ENCODE assay signal across 8 cellular contexts in the genomic region with DNA sequence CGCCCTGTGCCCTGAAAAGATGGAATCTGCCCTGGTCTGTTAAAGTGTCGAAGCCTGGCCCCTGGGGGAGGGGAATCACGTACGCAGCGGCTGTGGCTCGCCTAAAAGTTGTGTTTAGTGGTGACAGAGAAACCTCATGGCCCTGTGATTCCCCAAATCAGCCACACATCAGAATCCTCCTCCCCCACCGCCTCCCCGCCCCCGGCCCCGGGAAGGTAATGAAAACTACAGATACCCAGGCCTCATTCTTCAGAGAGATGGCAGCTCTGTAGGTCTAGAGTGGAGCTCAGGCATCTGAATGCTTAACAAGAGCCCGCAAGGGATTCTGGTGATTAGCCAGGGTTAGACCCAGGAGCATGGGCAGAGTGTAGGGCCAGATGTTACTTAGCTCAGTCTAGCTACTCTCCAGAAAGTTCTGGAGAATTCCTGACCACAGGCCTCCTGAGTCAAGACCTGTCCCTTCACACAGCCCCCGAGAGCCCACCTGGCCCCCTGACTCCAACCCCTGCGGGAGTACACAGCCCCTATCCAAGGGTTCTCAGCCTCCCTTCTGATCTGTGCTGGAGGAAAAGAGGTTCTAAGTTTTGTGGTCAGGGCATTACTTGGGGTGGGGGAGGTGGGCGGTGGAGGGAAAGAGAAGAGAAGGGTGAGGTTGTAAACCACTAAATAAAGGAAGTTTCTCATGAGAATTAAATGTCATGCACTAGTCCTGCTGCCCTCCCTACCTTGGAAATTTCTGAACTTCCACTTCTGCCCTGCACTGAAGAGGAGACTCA.
DNase-seq lines count a peak whose midpoint lies in the region; ATAC-seq, FAIRE-seq and TF ChIP-seq lines count a peak whose summit lies in the region.

No MANE protein-coding gene starts in this region.

- H3K4me1 ChIP-seq in astrocyte (ENCODE audit: insufficient read depth, low read length): peaks cover 13% of the 10 kb centered on the region
- H3K4me1 ChIP-seq in mucosa of rectum (ENCODE audit: control insufficient read depth in 2 of 2, insufficient read depth in 2 of 2, low read length in 2 of 2): peaks cover 0 to 8% of the 10 kb centered on the region in 2 donors

- TF ChIP-seq CTCF in GM12865 (IDR thresholded peaks at IDR 0.05; ENCODE audit: insufficient read depth, low read depth, low read length, missing control alignments) (no peak), astrocyte (IDR thresholded peaks at IDR 0.05; ENCODE audit: insufficient read depth, low read depth, low read length) (no peak)

- peak overlapping the region; percentile 88 for H3K4me2 ChIP-seq in astrocyte (ENCODE audit: low read length)

- H3K27ac ChIP-seq in astrocyte (ENCODE audit: low read depth, low read length) (no peak overlapping the region), mucosa of rectum (ENCODE audit: low read depth in 2 of 2, low read length in 2 of 2) (peak overlapping the region; percentile 65 to 75)

- H3K27me3 ChIP-seq in astrocyte (ENCODE audit: insufficient read depth, low read length): peaks cover 4% of the 10 kb centered on the region
- H3K27me3 ChIP-seq in mucosa of rectum (ENCODE audit: control insufficient read depth in 2 of 2, insufficient read depth in 2 of 2, low read length in 2 of 2): no peaks in the 10 kb centered on the region

- H3K79me2 ChIP-seq in astrocyte (ENCODE audit: insufficient read depth, low read length): no peaks in the 10 kb centered on the region

- peak; percentile 77 for DNase-seq in GM12865 (ENCODE audit: low read depth)
- DNase-seq in T-helper 17 cell: peak in 2 of 3 donors; percentile 23 to 43
- no peak for DNase-seq in astrocyte (ENCODE audit: low read depth)
- DNase-seq in HT-29 (ENCODE audit: low spot score): no peak
- no peak for DNase-seq in anterior cingulate cortex (lab: John Stamatoyannopoulos, UW)

- no peaks in the 10 kb centered on the region for H3K9me3 ChIP-seq in T-helper 17 cell (ENCODE audit: control insufficient read depth, low read length, poor library complexity, severe bottlenecking)
- no peaks in the 10 kb centered on the region for H3K9me3 ChIP-seq in astrocyte (ENCODE audit: insufficient read depth, low read depth, low read length)
- H3K9me3 ChIP-seq in mucosa of rectum (ENCODE audit: control insufficient read depth in 2 of 2, low read length in 2 of 2): no peaks in the 10 kb centered on the region

- H3K4me3 Mint-ChIP-seq in T-helper 17 cell (peak overlapping the region; percentile 93), astrocyte (ENCODE audit: unreplicated experiment) (no peak overlapping the region)
- peak overlapping the region; percentile 89 for H3K4me3 Mint-ChIP-seq in stimulated activated naive CD8-positive, alpha-beta T cell treated with anti-CD3 and anti-CD28 coated beads, Interleukin-15, Interleukin-2, amounts not matched to agents 100 ng/mL and 50 ng/mL, for 24 hours

- H2AFZ ChIP-seq in astrocyte (ENCODE audit: low read depth, low read length): peak overlapping the region; percentile 94

- no peaks in the 10 kb centered on the region for H3K9me3 Mint-ChIP-seq in astrocyte (ENCODE audit: unreplicated experiment)
- H3K9me3 Mint-ChIP-seq in stimulated activated naive CD8-positive, alpha-beta T cell treated with anti-CD3 and anti-CD28 coated beads, Interleukin-15, Interleukin-2, amounts not matched to agents 100 ng/mL and 50 ng/mL, for 24 hours: no peaks in the 10 kb centered on the region

- ATAC-seq in HG02943 (IDR thresholded peaks at IDR 0.05; ENCODE audit: low read depth, unreplicated experiment) (peak; percentile 35), T-helper 17 cell (peak; percentile 88)

- no peak for FAIRE-seq in astrocyte (lab: Jason Lieb, UNC)

- H3K4me1 Mint-ChIP-seq in T-helper 17 cell (peaks cover 19% of the 10 kb centered on the region), astrocyte (ENCODE audit: low read depth, unreplicated experiment) (peaks cover 31% of the 10 kb centered on the region)
- peaks cover 63% of the 10 kb centered on the region for H3K4me1 Mint-ChIP-seq in stimulated activated naive CD8-positive, alpha-beta T cell treated with anti-CD3 and anti-CD28 coated beads, Interleukin-15, Interleukin-2, amounts not matched to agents 100 ng/mL and 50 ng/mL, for 24 hours (ENCODE audit: low read depth)

- H3K4me3 ChIP-seq in GM12865 (ENCODE audit: low read depth, low read length) (peak overlapping the region; percentile 56), astrocyte (ENCODE audit: insufficient read depth, low read depth, low read length) (peak overlapping the region; percentile 72), mucosa of rectum (ENCODE audit: low read length in 2 of 2) (peak overlapping the region; percentile 61 to 86)

- peak overlapping the region; percentile 72 for H3K9ac ChIP-seq in astrocyte (ENCODE audit: low read length)
- H3K9ac ChIP-seq in mucosa of rectum (ENCODE audit: low read depth in 1 of 2, low read length in 2 of 2): peak overlapping the region; percentile 42 to 51

- H3K27me3 Mint-ChIP-seq in T-helper 17 cell: no peaks in the 10 kb centered on the region
- peaks cover under 1% of the 10 kb centered on the region for H3K27me3 Mint-ChIP-seq in astrocyte (ENCODE audit: low read depth, unreplicated experiment)
- H3K27me3 Mint-ChIP-seq in stimulated activated naive CD8-positive, alpha-beta T cell treated with anti-CD3 and anti-CD28 coated beads, Interleukin-15, Interleukin-2, amounts not matched to agents 100 ng/mL and 50 ng/mL, for 24 hours: no peaks in the 10 kb centered on the region

- no peaks in the 10 kb centered on the region for H4K20me1 ChIP-seq in astrocyte (ENCODE audit: insufficient read depth, low read length)

- H3K36me3 ChIP-seq in astrocyte (ENCODE audit: insufficient read depth, low read length) (no peaks in the 10 kb centered on the region), mucosa of rectum (ENCODE audit: control insufficient read depth in 2 of 2, insufficient read depth in 2 of 2, low read length in 2 of 2) (no peaks in the 10 kb centered on the region)

- H3K27ac Mint-ChIP-seq in T-helper 17 cell: peak overlapping the region; percentile 98
- H3K27ac Mint-ChIP-seq in astrocyte (ENCODE audit: unreplicated experiment): peak overlapping the region; percentile 95
- peak overlapping the region; percentile 99 for H3K27ac Mint-ChIP-seq in stimulated activated naive CD8-positive, alpha-beta T cell treated with anti-CD3 and anti-CD28 coated beads, Interleukin-15, Interleukin-2, amounts not matched to agents 100 ng/mL and 50 ng/mL, for 24 hours

- H3K36me3 Mint-ChIP-seq in T-helper 17 cell (ENCODE audit: low read depth) (peaks cover 7% of the 10 kb centered on the region), astrocyte (ENCODE audit: low read depth, unreplicated experiment) (peaks cover 5% of the 10 kb centered on the region)
- H3K36me3 Mint-ChIP-seq in stimulated activated naive CD8-positive, alpha-beta T cell treated with anti-CD3 and anti-CD28 coated beads, Interleukin-15, Interleukin-2, amounts not matched to agents 100 ng/mL and 50 ng/mL, for 24 hours (ENCODE audit: low read depth): peaks cover 33% of the 10 kb centered on the region

Comparison
In these comparisons a context has a peak if more than half of its experiments do, and no peak if none do; other contexts are left out.
1. DNase-seq: peak in GM12865 (single experiment) and T-helper 17 cell (2 of 3); none in astrocyte (single experiment), HT-29 (single experiment) and anterior cingulate cortex (0 of 58).
2. Peak in every context shown above with its lines, with median percentiles within 50 percentile points of each other: H3K4me3 ChIP-seq and H3K27ac Mint-ChIP-seq.